ENCODE assay signal across 8 cellular contexts in genomic region chr2:25341753-25342371, GRCh38. TPM values are rescaled to one million over a fixed set of nuclear protein-coding genes. Genes with fewer than 3 reads are reported as not detected.
DNase-seq lines count a peak whose midpoint lies in the region; ATAC-seq and TF ChIP-seq lines count a peak whose summit lies in the region.

DNMT3A (minus strand) TSS chr2:25341925; CDS start chr2:25313984, 27,941 bp downstream.

- CTCF ChIA-PET in RWPE1 (lab: Yijun Ruan, JAX), result interaction anchor here (0.6 to 1.0 kb wide), 3 partner anchors 24 to 183 kb away, joined by 3 to 4 read pairs (median 4); no protein-coding TSS in a partner anchor

- TF ChIP-seq CTCF in GM20000 (IDR thresholded peaks at IDR 0.05; ENCODE audit: extremely low read depth, missing control alignments), result no peak
- TF ChIP-seq CTCF in RWPE1 (conservative IDR thresholded peaks at IDR 0.05; ENCODE audit: low read depth), result no peak
- TF ChIP-seq CTCF in upper lobe of left lung (IDR thresholded peaks at IDR 0.05), result no peak

- no peaks in the 10 kb centered on the region for H3K27me3 Mint-ChIP-seq in activated naive CD4-positive, alpha-beta T cell treated with anti-CD3 and anti-CD28 coated beads, Interleukin-2, amount 50 U/mL, for 24 hours

- H3K27me3 ChIP-seq in neuron (ENCODE audit: insufficient read depth, low read length) (no peaks in the 10 kb centered on the region), upper lobe of left lung (no peaks in the 10 kb centered on the region)

- peaks cover 31% of the 10 kb centered on the region for H3K4me1 Mint-ChIP-seq in activated naive CD4-positive, alpha-beta T cell treated with anti-CD3 and anti-CD28 coated beads, Interleukin-2, amount 50 U/mL, for 24 hours

- peak within 1 kb of the TSS; percentile 70 for H3K27ac Mint-ChIP-seq in activated naive CD4-positive, alpha-beta T cell treated with anti-CD3 and anti-CD28 coated beads, Interleukin-2, amount 50 U/mL, for 24 hours

- H3K36me3 Mint-ChIP-seq in activated naive CD4-positive, alpha-beta T cell treated with anti-CD3 and anti-CD28 coated beads, Interleukin-2, amount 50 U/mL, for 24 hours, result no peaks in the 10 kb centered on the region

- H3K4me3 ChIP-seq in neuron (ENCODE audit: low read length), result peak within 1 kb of the TSS; percentile 57
- peak within 1 kb of the TSS; percentile 46 to 95 (median 88) for H3K4me3 ChIP-seq in upper lobe of left lung

- no peak for TF ChIP-seq EP300 in upper lobe of left lung (IDR thresholded peaks at IDR 0.05)

- peak within 1 kb of the TSS; percentile 74 for H3K4me3 Mint-ChIP-seq in activated naive CD4-positive, alpha-beta T cell treated with anti-CD3 and anti-CD28 coated beads, Interleukin-2, amount 50 U/mL, for 24 hours

- peak within 1 kb of the TSS; percentile 70 for H3K27ac ChIP-seq in RWPE1
- H3K27ac ChIP-seq in upper lobe of left lung, result peak within 1 kb of the TSS; percentile 35 to 91 (median 66)

- no peaks in the 10 kb centered on the region for H3K9me3 Mint-ChIP-seq in activated naive CD4-positive, alpha-beta T cell treated with anti-CD3 and anti-CD28 coated beads, Interleukin-2, amount 50 U/mL, for 24 hours

- WGBS in upper lobe of left lung, 2 donors, result 2% methylated on average over 12 of the region's 100 CpGs; no CpG with 5 or more reads in 1 of the 2 donors

- POLR2A ChIA-PET in RWPE1 (lab: Yijun Ruan, JAX; ENCODE audit: low non-redundant PET), result no interaction called here

- TF ChIP-seq POLR2A in upper lobe of left lung (IDR thresholded peaks at IDR 0.05), result no peak

- no peaks in the 10 kb centered on the region for H3K4me1 ChIP-seq in neuron (ENCODE audit: insufficient read depth, low read length)
- peaks cover 17 to 41% (median 23%) of the 10 kb centered on the region in 4 donors for H3K4me1 ChIP-seq in upper lobe of left lung

- ATAC-seq in upper lobe of left lung (ENCODE audit: low FRiP score in 2 of 2), result peak in 1 of 2 donors; percentile 64

- H2AFZ ChIP-seq in neuron (ENCODE audit: low read depth, low read length), result peak within 1 kb of the TSS; percentile 87

- H3K36me3 ChIP-seq in neuron (ENCODE audit: insufficient read depth, low read length), result no peaks in the 10 kb centered on the region
- H3K36me3 ChIP-seq in upper lobe of left lung, result no peaks in the 10 kb centered on the region

- no peaks in the 10 kb centered on the region for H3K9me3 ChIP-seq in neuron (ENCODE audit: low read length)
- no peaks in the 10 kb centered on the region for H3K9me3 ChIP-seq in upper lobe of left lung

- DNase-seq in COLO829 (ENCODE audit: low spot score), result peak; percentile 43
- DNase-seq in GM20000 (ENCODE audit: low spot score), result peak; percentile 89
- DNase-seq in HK-2 (ENCODE audit: unreplicated experiment), result peak; percentile 76
- DNase-seq in RWPE1 (ENCODE audit: low spot score), result peak; percentile 51
- DNase-seq in glomerular endothelial cell (ENCODE audit: extremely low read depth, low read depth, low spot score), result no peak
- peak in 1 of 2 donors; percentile 94 for DNase-seq in upper lobe of left lung

RNA-seq across cellular contexts. Expression of gene DNMT3A, which starts in this region (rescaled TPM):
- total RNA-seq in glomerular endothelial cell, result 15.8 and 19.6 TPM in 2 replicates
- total RNA-seq in upper lobe of left lung, result 10 to 100 TPM in 5 of 6 donors, 1 to 10 TPM in 1; 7.8 to 49.2 (median 30.4) TPM
